Comparison of ENCODE assay signal across 22 cellular contexts in the genomic region with DNA sequence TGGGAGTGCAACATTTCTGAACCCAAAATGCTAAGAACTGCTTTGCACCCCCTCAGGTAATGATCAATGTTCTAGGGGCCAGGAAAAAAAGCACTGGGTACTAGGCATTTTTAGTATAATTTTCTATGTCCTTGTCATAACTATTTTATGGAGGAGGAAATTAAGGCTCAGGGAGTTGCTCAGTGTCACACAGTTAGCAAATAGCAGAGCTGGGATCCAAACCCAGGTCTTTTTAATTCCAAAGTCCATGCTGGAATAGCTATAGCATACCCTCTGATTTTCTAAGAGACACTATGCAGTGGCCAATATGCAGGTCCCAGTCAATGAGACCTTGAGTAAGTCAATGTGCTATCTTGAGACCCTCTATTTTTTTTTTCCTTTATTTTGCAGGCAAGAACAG.
"Had no signal": no experiment of that assay in that cellular context is flagged by ENCODE, and none has a peak within 500 bp of the region (broad histone marks: within the 10 kb centered on the region; RNA-seq: fewer than 3 reads in every experiment).

No MANE protein-coding gene starts in this region.

- DNase-seq: colonic mucosa; cortex of kidney; effector CD8-positive, alpha-beta T cell; effector memory CD8-positive, alpha-beta T cell; endodermal cell; erythroblast; foreskin keratinocyte; heart left ventricle; hypothalamus; immature natural killer cell; islet precursor cell; kidney; kidney glomerular epithelial cell; left lung; left ventricle myocardium superior; lower lobe of right lung; mesenchymal stem cell; naive thymus-derived CD4-positive, alpha-beta T cell had no signal

- H3K9me3 ChIP-seq: colonic mucosa had no signal

- H3K36me3 ChIP-seq: colonic mucosa, gastroesophageal sphincter, heart left ventricle, left lung, lower lobe of right lung had no signal

- H3K79me2 ChIP-seq: hepatocyte had no signal

- H3K27me3 ChIP-seq: colonic mucosa, foreskin keratinocyte, gastroesophageal sphincter, heart left ventricle, hepatocyte, left lung had no signal

- H3K27ac ChIP-seq: colonic mucosa, epithelial cell of prostate, foreskin keratinocyte, gastroesophageal sphincter, heart left ventricle, left lung, lower lobe of right lung had no signal

- H3K4me1 ChIP-seq: colonic mucosa, foreskin keratinocyte, gastroesophageal sphincter, left lung, lower lobe of right lung had no signal

- H3K4me2 ChIP-seq: hepatocyte had no signal

- H2AFZ ChIP-seq: hepatocyte had no signal

- ATAC-seq: effector memory CD8-positive, alpha-beta T cell; esophagus mucosa; foreskin keratinocyte; gastroesophageal sphincter; heart left ventricle; left lung; left ventricle myocardium superior; lower lobe of right lung; naive thymus-derived CD4-positive, alpha-beta T cell had no signal

- H3K4me3 ChIP-seq: colonic mucosa, gastroesophageal sphincter, heart left ventricle, hepatocyte, left lung, lower lobe of right lung had no signal
